Comparison of ENCODE assay signal across 22 cellular contexts in the genomic region with DNA sequence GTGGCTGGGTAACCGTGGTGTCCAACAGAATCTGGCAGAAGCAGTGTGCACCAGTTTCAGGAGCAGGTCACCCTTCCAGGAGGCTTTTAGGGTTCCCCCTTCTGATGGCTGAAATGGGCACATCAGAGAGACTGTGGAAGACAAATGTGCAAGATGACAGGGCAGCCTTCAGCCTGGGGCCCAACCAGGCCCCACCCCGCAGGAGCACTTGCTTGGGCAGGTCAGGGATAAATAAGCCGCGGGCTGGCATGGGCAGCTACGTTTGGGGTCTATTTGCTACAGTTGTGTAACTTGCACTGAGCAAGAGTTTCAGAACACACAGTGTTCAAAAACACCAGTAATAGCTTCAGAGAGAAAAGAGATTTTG. TPM values are rescaled to one million over a fixed set of nuclear protein-coding genes. Genes with fewer than 3 reads are reported as not detected.
A peak's percentile ranks its signal among the peaks of the same experiment; 100 is the strongest.
DNase-seq lines count a peak whose midpoint lies in the region; ATAC-seq, FAIRE-seq and TF ChIP-seq lines count a peak whose summit lies in the region.
"Had no signal": no experiment of that assay in that cellular context is flagged by ENCODE, and none has a peak within 500 bp of the region (broad histone marks: within the 10 kb centered on the region; RNA-seq: fewer than 3 reads in every experiment).

No MANE protein-coding gene starts in this region.

- H3K36me3 Mint-ChIP-seq in mesothelial cell of epicardium: no peaks in the 10 kb centered on the region
- H3K36me3 Mint-ChIP-seq: activated naive CD4-positive, alpha-beta T cell treated with anti-CD3 and anti-CD28 coated beads, Interleukin-2, amount 50 U/mL, for 24 hours had no signal

- peaks cover 19% of the 10 kb centered on the region for H3K4me1 Mint-ChIP-seq in mesothelial cell of epicardium
- H3K4me1 Mint-ChIP-seq: activated naive CD4-positive, alpha-beta T cell treated with anti-CD3 and anti-CD28 coated beads, Interleukin-2, amount 50 U/mL, for 24 hours had no signal

- DNase-seq in Right ventricle myocardium inferior (ENCODE audit: missing footprints) (peak; percentile 9), heart left ventricle (no peak), K562 (ENCODE audit: extremely low read depth in 1 of 4, low spot score in 3 of 4) (no peak), mesothelial cell of epicardium (ENCODE audit: low spot score in 2 of 2, unreplicated experiment in 2 of 2) (no peak), foreskin keratinocyte (no peak), NK-92 (lab: John Stamatoyannopoulos, UW; ENCODE audit: unreplicated experiment) (no peak), 8988T (no peak), ACHN (no peak)
- DNase-seq: activated T-cell treated with anti-CD3 and anti-CD28 coated beads, Interleukin-2, amount 50 U/mL, for 4 hours; C1 segment of cervical spinal cord; NCI-H1417 treated with DMSO at 0.1 percent for 48 hours; PC-9; SK-N-SH; stimulated activated naive CD8-positive, alpha-beta T cell treated with anti-CD3 and anti-CD28 coated beads, Interleukin-15, amount 100 ng/mL, for 72 hours; T-helper 9 cell; trophoblast cell had no signal

- H3K4me3 Mint-ChIP-seq in mesothelial cell of epicardium: no peak overlapping the region
- H3K4me3 Mint-ChIP-seq: activated naive CD4-positive, alpha-beta T cell treated with anti-CD3 and anti-CD28 coated beads, Interleukin-2, amount 50 U/mL, for 24 hours; activated T-cell treated with anti-CD3 and anti-CD28 coated beads, Interleukin-2, amount 50 U/mL, for 4 hours; stimulated activated naive CD8-positive, alpha-beta T cell treated with anti-CD3 and anti-CD28 coated beads, Interleukin-15, amount 100 ng/mL, for 72 hours had no signal

- H3K27ac ChIP-seq in heart left ventricle (peak overlapping the region in 2 of 12 donors; percentile 21 to 28), K562 (ENCODE audit: extremely low read depth, low read depth, low read length) (peak overlapping the region; percentile 85), foreskin keratinocyte (no peak overlapping the region)
- H3K27ac ChIP-seq: ovary, PC-9 had no signal

- H3K79me2 ChIP-seq in K562 (ENCODE audit: control insufficient read depth, insufficient read depth, low read length): peaks cover 17% of the 10 kb centered on the region

- no peak for TF ChIP-seq EP300 in K562 (IDR thresholded peaks at IDR 0.05; ENCODE audit: low read length)

- H3K27me3 Mint-ChIP-seq in mesothelial cell of epicardium (ENCODE audit: low read depth): no peaks in the 10 kb centered on the region

- BruUV-seq in K562 (replicated peaks; lab: Mats Ljungman, UMichigan): no TSS peak

- no peak for ATAC-seq in Right ventricle myocardium inferior
- ATAC-seq in heart left ventricle: no peak
- no peak for ATAC-seq in K562
- ATAC-seq in foreskin keratinocyte: no peak
- ATAC-seq: activated T-cell treated with anti-CD3 and anti-CD28 coated beads, Interleukin-2, amount 50 U/mL, for 4 hours; left lobe of liver; stimulated activated naive CD8-positive, alpha-beta T cell treated with anti-CD3 and anti-CD28 coated beads, Interleukin-15, amount 100 ng/mL, for 72 hours had no signal

- no peaks in the 10 kb centered on the region for H3K9me1 ChIP-seq in K562 (ENCODE audit: control insufficient read depth, insufficient read depth, low read length)

- peak overlapping the region; percentile 72 for H3K4me2 ChIP-seq in K562 (ENCODE audit: insufficient read depth, low read length)
- H3K4me2 ChIP-seq: PC-9, SK-N-SH had no signal

- TF ChIP-seq CTCF in heart left ventricle (IDR thresholded peaks at IDR 0.05) (no peak), K562 (IDR thresholded peaks at IDR 0.05 in 2 of 3, conservative IDR thresholded peaks at IDR 0.05 in 1 of 3; ENCODE audit: insufficient read depth in 2 of 3, low read depth in 1 of 3, low read length in 3 of 3) (no peak), mesothelial cell of epicardium (IDR thresholded peaks at IDR 0.05; ENCODE audit: unreplicated experiment) (no peak), foreskin keratinocyte (conservative IDR thresholded peaks at IDR 0.05) (no peak)

- peak overlapping the region; percentile 97 for H2AFZ ChIP-seq in K562 (ENCODE audit: low read depth, low read length)
- H2AFZ ChIP-seq: PC-9 had no signal

- CTCF ChIA-PET in K562 (lab: Yijun Ruan, JAX; ENCODE audit: low intra/inter-chr PET ratio): interaction anchor here (0.5 kb wide), 1 partner anchor 110 kb away, joined by 3 read pairs; no protein-coding TSS in a partner anchor

- H3K36me3 ChIP-seq in heart left ventricle: no peaks in the 10 kb centered on the region
- H3K36me3 ChIP-seq in K562 (ENCODE audit: control insufficient read depth, insufficient read depth, low read length): no peaks in the 10 kb centered on the region
- H3K36me3 ChIP-seq: ovary had no signal

- intact Hi-C loops in Right ventricle myocardium inferior (cut with DNase I): no loop called here
- intact Hi-C loops in heart left ventricle (cut with DNase I): no loop called here
- intact Hi-C loops in K562 (cut with micrococcal nuclease): no loop called here

- H3K9ac ChIP-seq in K562 (ENCODE audit: insufficient read depth in 1 of 2, low read depth in 2 of 2, low read length in 2 of 2): peak overlapping the region; percentile 55 to 82
- H3K9ac ChIP-seq: SK-N-SH had no signal

- no peak for FAIRE-seq in K562 (lab: Jason Lieb, UNC)
- FAIRE-seq: A204.1, colon, H1 had no signal

- H3K9me3 ChIP-seq in heart left ventricle (no peaks in the 10 kb centered on the region), K562 (replicated peaks; ENCODE audit: control insufficient read depth, insufficient read depth, low read depth, low read length) (no peaks in the 10 kb centered on the region)
- H3K9me3 ChIP-seq: ovary, SK-N-SH had no signal

- TF ChIP-seq POLR2A in heart left ventricle (IDR thresholded peaks at IDR 0.05): no peak
- TF ChIP-seq POLR2A in K562 (conservative IDR thresholded peaks at IDR 0.05): no peak

- H3K27me3 ChIP-seq in heart left ventricle (no peaks in the 10 kb centered on the region), K562 (ENCODE audit: control insufficient read depth in 2 of 2, insufficient read depth in 2 of 2, low read length in 2 of 2) (no peaks in the 10 kb centered on the region), foreskin keratinocyte (no peaks in the 10 kb centered on the region)
- H3K27me3 ChIP-seq: ovary had no signal

- peaks cover 0 to 32% (median 9%) of the 10 kb centered on the region in 12 donors for H3K4me1 ChIP-seq in heart left ventricle
- H3K4me1 ChIP-seq in K562 (replicated peaks in 1 of 2; ENCODE audit: control insufficient read depth in 2 of 2, insufficient read depth in 2 of 2, low read length in 2 of 2): peaks cover 45 to 47% of the 10 kb centered on the region in 2 experiments
- peaks cover 9% of the 10 kb centered on the region for H3K4me1 ChIP-seq in foreskin keratinocyte

- H4K20me1 ChIP-seq in K562 (replicated peaks; ENCODE audit: control insufficient read depth, insufficient read depth, low read length): no peaks in the 10 kb centered on the region

- no peak for TF ChIP-seq RAD21 in K562 (CRISPR knock-in tag; conservative IDR thresholded peaks at IDR 0.05 in 1 of 2, IDR thresholded peaks at IDR 0.05 in 1 of 2)

- POLR2A ChIA-PET in K562 (lab: Yijun Ruan, JAX): interaction anchor here (0.5 to 1.7 kb wide), 7 partner anchors 10 to 1616 kb away, joined by 3 to 6 read pairs (median 3); a partner anchor contains a TSS

- H3K9me3 Mint-ChIP-seq in mesothelial cell of epicardium: no peaks in the 10 kb centered on the region
- H3K9me3 Mint-ChIP-seq: activated naive CD4-positive, alpha-beta T cell treated with anti-CD3 and anti-CD28 coated beads, Interleukin-2, amount 50 U/mL, for 24 hours; activated T-cell treated with anti-CD3 and anti-CD28 coated beads, Interleukin-2, amount 50 U/mL, for 4 hours; stimulated activated naive CD8-positive, alpha-beta T cell treated with anti-CD3 and anti-CD28 coated beads, Interleukin-15, amount 100 ng/mL, for 72 hours had no signal

- 63 to 75% (median 69%) methylated on average over 5 of the region's 5 CpGs for WGBS in heart left ventricle, 4 donors
- 21% methylated on average over 5 of the region's 5 CpGs for WGBS in K562 (ENCODE audit: insufficient coverage, low coverage, missing lambda C conversion rate)

- in situ Hi-C loops in K562 (cut with MboI): no loop called here
- in situ Hi-C loops in ACHN (cut with HindIII; ENCODE audit: low pct_ligation_motif_present, low pct_unique_long_range_greater_than_20kb, low sequenced_read_pairs): no loop called here

- peak overlapping the region; percentile 73 for H3K27ac Mint-ChIP-seq in mesothelial cell of epicardium
- H3K27ac Mint-ChIP-seq: activated naive CD4-positive, alpha-beta T cell treated with anti-CD3 and anti-CD28 coated beads, Interleukin-2, amount 50 U/mL, for 24 hours had no signal

- no peak overlapping the region for H3K4me3 ChIP-seq in heart left ventricle
- H3K4me3 ChIP-seq in K562: no peak overlapping the region
- H3K4me3 ChIP-seq: ovary, PC-9 had no signal

RNA-seq across cellular contexts. Expression of a gene that starts 45.0 kb away (rescaled TPM):
- total RNA-seq in Right ventricle myocardium inferior: 9.9 TPM
- 10 to 100 TPM in 3 of 9 donors, 1 to 10 TPM in 6; 6.0 to 19.6 (median 9.3) TPM for total RNA-seq in heart left ventricle
- polyA plus RNA-seq in heart left ventricle: 1 to 10 TPM; 7.6 to 8.5 TPM
- 32.5 and 87.9 TPM in 2 replicates for total RNA-seq in K562 (2011; cell fraction: chromatin; rRNA removed; ENCODE audit: low replicate concordance)
- 48.6 and 57.5 TPM in 2 replicates for total RNA-seq in K562 (2011; cell fraction: nucleolus; rRNA removed)
- total RNA-seq in K562 (2011; cell fraction: nucleoplasm; rRNA removed): 39.0 and 40.6 TPM in 2 replicates
- 11.1 and 13.9 TPM in 2 replicates for total RNA-seq in K562 (2014; rRNA removed)
- total RNA-seq in K562 (2014; rRNA removed; fragmentation: Illumina TruSeq; extraction: Trizol): 2.1 and 2.6 TPM in 2 replicates
- 5.0 and 6.5 TPM in 2 replicates for total RNA-seq in K562 (2015; rRNA removed; fragmentation: Illumina TruSeq; extraction: Trizol)
- total RNA-seq in K562 (2021): 20.8 and 26.9 TPM in 2 replicates
- 4.4 and 11.8 TPM in 2 replicates for polyA plus RNA-seq in K562 (2011; rRNA removed)
- 8.6 and 8.8 TPM in 2 replicates for polyA plus RNA-seq in K562 (2011; cell fraction: cytosol; rRNA removed)
- polyA plus RNA-seq in K562 (2011; cell fraction: nucleus; rRNA removed): 112 and 139 TPM in 2 replicates
- 14.4 and 22.5 TPM in 2 replicates for polyA plus RNA-seq in K562 (2012)
- polyA plus RNA-seq in K562 (2014; fragmentation: Illumina TruSeq; extraction: Trizol): 5.5 and 6.8 TPM in 2 replicates
- under 1 TPM; 0.14 to 0.24 TPM for polyA plus RNA-seq in K562 (2014; fragmentation: Nextera tagmentation; extraction: Ambion mirVana)
- 17.2 and 23.3 TPM in 2 replicates for polyA plus RNA-seq in K562 (2014; rRNA removed)
- polyA minus RNA-seq in K562 (2011; rRNA and poly(A)+ RNA removed): 0.72 and 2.7 TPM in 2 replicates
- polyA minus RNA-seq in K562 (2011; cell fraction: cytosol; rRNA and poly(A)+ RNA removed): 6.8 and 8.7 TPM in 2 replicates
- polyA minus RNA-seq in K562 (2011; cell fraction: nucleus; rRNA and poly(A)+ RNA removed): 12.7 and 15.3 TPM in 2 replicates
- total RNA-seq in mesothelial cell of epicardium: 34.9 to 36.4 TPM (median 35.1 TPM) in 3 replicates
- 4.4 and 5.6 TPM in 2 replicates for total RNA-seq in foreskin keratinocyte
- polyA plus RNA-seq in foreskin keratinocyte: 1.7 and 2.2 TPM in 2 replicates

RNA-seq across cellular contexts. Expression of a gene that starts 55.2 kb away (rescaled TPM):
- 44.6 TPM for total RNA-seq in Right ventricle myocardium inferior
- 10 to 100 TPM; 27.4 to 67.7 (median 43.1) TPM for total RNA-seq in heart left ventricle
- 10 to 100 TPM; 48.0 to 63.3 TPM for polyA plus RNA-seq in heart left ventricle
- 96.2 and 235 TPM in 2 replicates for total RNA-seq in K562 (2011; cell fraction: chromatin; rRNA removed; ENCODE audit: low replicate concordance)
- 109 and 114 TPM in 2 replicates for total RNA-seq in K562 (2011; cell fraction: nucleolus; rRNA removed)
- 104 and 132 TPM in 2 replicates for total RNA-seq in K562 (2011; cell fraction: nucleoplasm; rRNA removed)
- 35.6 and 35.8 TPM in 2 replicates for total RNA-seq in K562 (2014; rRNA removed)
- 4.3 and 5.2 TPM in 2 replicates for total RNA-seq in K562 (2014; rRNA removed; fragmentation: Illumina TruSeq; extraction: Trizol)
- total RNA-seq in K562 (2015; rRNA removed; fragmentation: Illumina TruSeq; extraction: Trizol): 15.5 and 16.1 TPM in 2 replicates
- total RNA-seq in K562 (2021): 52.8 and 54.2 TPM in 2 replicates
- polyA plus RNA-seq in K562 (2011; rRNA removed): 13.1 and 18.0 TPM in 2 replicates
- polyA plus RNA-seq in K562 (2011; cell fraction: cytosol; rRNA removed): 18.4 and 29.4 TPM in 2 replicates
- 50.2 and 67.4 TPM in 2 replicates for polyA plus RNA-seq in K562 (2011; cell fraction: nucleus; rRNA removed)
- 38.9 and 86.6 TPM in 2 replicates for polyA plus RNA-seq in K562 (2012)
- polyA plus RNA-seq in K562 (2014; fragmentation: Illumina TruSeq; extraction: Trizol): 13.8 and 24.0 TPM in 2 replicates
- under 1 TPM; 0.45 to 0.92 TPM for polyA plus RNA-seq in K562 (2014; fragmentation: Nextera tagmentation; extraction: Ambion mirVana)
- 31.7 and 32.1 TPM in 2 replicates for polyA plus RNA-seq in K562 (2014; rRNA removed)
- polyA minus RNA-seq in K562 (2011; rRNA and poly(A)+ RNA removed): 16.9 and 24.8 TPM in 2 replicates
- polyA minus RNA-seq in K562 (2011; cell fraction: cytosol; rRNA and poly(A)+ RNA removed): 54.3 and 65.3 TPM in 2 replicates
- polyA minus RNA-seq in K562 (2011; cell fraction: nucleus; rRNA and poly(A)+ RNA removed): 28.7 and 33.2 TPM in 2 replicates
- 96.6 to 105 TPM (median 103 TPM) in 3 replicates for total RNA-seq in mesothelial cell of epicardium
- 36.6 and 41.3 TPM in 2 replicates for total RNA-seq in foreskin keratinocyte
- polyA plus RNA-seq in foreskin keratinocyte: 35.3 and 38.3 TPM in 2 replicates
